In the genomic region with DNA sequence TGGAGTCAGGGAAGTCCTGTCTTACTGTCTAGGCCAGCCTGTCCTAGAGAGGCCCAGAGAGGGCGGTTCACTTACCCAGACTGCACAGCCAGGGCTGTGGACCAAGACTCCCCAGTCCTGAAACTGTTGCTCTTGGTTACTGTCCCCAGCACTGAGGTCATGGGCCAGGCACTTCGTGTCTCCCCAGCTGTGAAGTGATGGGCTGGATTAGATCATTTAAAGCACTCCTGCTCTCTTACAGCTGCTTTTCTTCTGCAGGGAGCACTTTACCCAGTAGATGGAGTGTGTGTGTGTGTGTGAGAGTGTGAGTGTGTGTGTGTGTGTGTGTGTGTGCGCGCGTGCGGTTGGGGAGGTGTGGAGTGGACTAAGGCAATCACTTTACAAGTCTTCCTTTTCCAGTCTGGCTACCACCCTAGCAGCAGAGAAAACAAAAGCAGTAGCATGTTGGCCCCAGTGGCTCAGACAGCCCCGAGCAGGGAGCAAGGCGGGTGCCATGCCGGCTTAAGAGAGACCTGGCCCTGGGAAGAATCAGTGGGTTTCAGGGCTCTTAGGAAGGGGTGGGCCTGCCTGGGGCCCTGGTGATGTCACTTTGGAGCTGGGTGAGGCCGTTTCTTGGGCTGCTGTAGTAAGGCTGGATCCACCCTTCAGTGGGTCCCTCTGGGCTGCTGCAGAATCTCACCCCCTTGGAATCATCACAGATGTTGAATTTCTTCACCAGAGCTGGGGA, we compare ENCODE assay signal across 8 cellular contexts. TPM values are rescaled to one million over a fixed set of nuclear protein-coding genes. Genes with fewer than 3 reads are reported as not detected.
A peak's percentile ranks its signal among the peaks of the same experiment; 100 is the strongest.
DNase-seq lines count a peak whose midpoint lies in the region; ATAC-seq and TF ChIP-seq lines count a peak whose summit lies in the region.

No MANE protein-coding gene starts in this region.

- intact Hi-C loops in sciatic nerve (cut with DNase I): no loop called here

- DNase-seq in NCI-H82 (lab: John Stamatoyannopoulos, UW) (peak; percentile 42), NCI-H82 treated with DMSO at 0.1 percent for 48 hours (lab: John Stamatoyannopoulos, UW; ENCODE audit: unreplicated experiment) (no peak), RKO (ENCODE audit: low spot score) (peak; percentile 73), fibroblast of mammary gland (ENCODE audit: low read depth) (peak; percentile 79), sciatic nerve (ENCODE audit: low spot score) (no peak), SKM-1 (lab: John Stamatoyannopoulos, UW; ENCODE audit: unreplicated experiment) (no peak)

- H3K4me3 ChIP-seq in fibroblast of mammary gland (ENCODE audit: control insufficient read depth, low read depth, low read length): peak overlapping the region; percentile 97

- ATAC-seq in sciatic nerve: peak; percentile 46
- ATAC-seq in HG02885 (IDR thresholded peaks at IDR 0.05; ENCODE audit: poor library complexity, unreplicated experiment): no peak
- ATAC-seq in HG03196 (IDR thresholded peaks at IDR 0.05; ENCODE audit: unreplicated experiment): no peak

- peak; percentile 21 for TF ChIP-seq CTCF in fibroblast of mammary gland (conservative IDR thresholded peaks at IDR 0.05; ENCODE audit: control insufficient read depth, insufficient read depth, low read depth, low read length)

RNA-seq across cellular contexts. Expression of a gene that starts 2.4 kb away (rescaled TPM):
- 20.1 TPM for total RNA-seq in sciatic nerve

Comparison
In these comparisons a context has a peak if more than half of its experiments do, and no peak if none do; other contexts are left out.
1. DNase-seq: peak in NCI-H82 (single experiment), RKO (single experiment) and fibroblast of mammary gland (single experiment); none in NCI-H82 treated with DMSO at 0.1 percent for 48 hours (single experiment), sciatic nerve (single experiment) and SKM-1 (single experiment).